ENCODE assay signal across 16 cellular contexts in the genomic region with DNA sequence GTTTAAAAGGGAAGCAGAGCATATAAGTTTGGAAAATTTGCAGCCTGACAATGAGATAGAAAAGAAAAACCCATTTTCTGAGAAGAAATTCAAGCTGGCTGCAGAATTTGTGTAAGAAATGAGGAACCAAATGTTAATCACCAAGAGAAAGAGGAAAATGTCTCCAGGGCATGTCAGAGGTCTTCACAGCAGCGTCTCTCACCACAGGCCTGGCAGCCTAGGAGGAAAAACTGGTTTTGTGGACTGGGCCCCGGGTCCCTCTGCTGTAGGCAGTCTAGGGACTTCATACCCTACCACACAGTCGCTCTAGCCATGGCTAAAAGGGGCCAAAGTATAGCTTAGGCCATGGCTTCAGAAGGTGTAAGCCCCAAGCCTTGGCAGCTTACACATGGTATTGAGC. TPM values are rescaled to one million over a fixed set of nuclear protein-coding genes. Genes with fewer than 3 reads are reported as not detected.
DNase-seq lines count a peak whose midpoint lies in the region; TF ChIP-seq lines count a peak whose summit lies in the region.
"Had no signal": no experiment of that assay in that cellular context is flagged by ENCODE, and none has a peak within 500 bp of the region (broad histone marks: within the 10 kb centered on the region; RNA-seq: fewer than 3 reads in every experiment).

No MANE protein-coding gene starts in this region.

- H3K9ac ChIP-seq in OCI-LY3 (ENCODE audit: low read length), result no peak overlapping the region; the same call in 1 of the 2 replicates

- H3K79me2 ChIP-seq in OCI-LY3 (ENCODE audit: low read length), result no peaks in the 10 kb centered on the region

- H3K4me2 ChIP-seq in OCI-LY3 (ENCODE audit: low read length), result peak overlapping the region; percentile 35
- H3K4me2 ChIP-seq: smooth muscle cell had no signal

- peak overlapping the region; percentile 49 for H3K27ac ChIP-seq in OCI-LY3 (ENCODE audit: low read length)
- H3K27ac ChIP-seq in suprapubic skin, result peak overlapping the region; percentile 58
- no peak overlapping the region for H3K27ac ChIP-seq in SJCRH30

- no peak for TF ChIP-seq CTCF in OCI-LY3 (IDR thresholded peaks at IDR 0.05; ENCODE audit: low read depth, low read length)
- TF ChIP-seq CTCF in suprapubic skin (IDR thresholded peaks at IDR 0.05), result no peak
- no peak for TF ChIP-seq CTCF in GM20000 (IDR thresholded peaks at IDR 0.05; ENCODE audit: extremely low read depth, missing control alignments)

- intact Hi-C loops in dendritic cell treated with granulocyte-macrophage colony-stimulating factor and Interleukin-4, amounts not matched to agents 40 ng/mL and 50 ng/mL, for 4 days (cut with micrococcal nuclease), result no loop called here

- H3K27ac Mint-ChIP-seq in dendritic cell treated with granulocyte-macrophage colony-stimulating factor and Interleukin-4, amounts not matched to agents 40 ng/mL and 50 ng/mL, for 4 days, result peak overlapping the region; percentile 86
- H3K27ac Mint-ChIP-seq: activated CD4-positive, alpha-beta T cell treated with anti-CD3 and anti-CD28 coated beads for 36 hours; activated naive CD8-positive, alpha-beta T cell treated with anti-CD3 and anti-CD28 coated beads, Interleukin-2, amount 10 ng/mL, durations not matched to agents 7 days and 5 days had no signal

- DNase-seq in HT-29 (ENCODE audit: low spot score) (peak; percentile 23), suprapubic skin (ENCODE audit: low spot score in 2 of 2) (no peak), SJCRH30 (no peak), GM20000 (ENCODE audit: low spot score) (no peak)
- DNase-seq in activated T-cell treated with anti-CD3 and anti-CD28 coated beads, Interleukin-2, amount 50 U/mL, for 48 hours, result no peak
- DNase-seq: activated CD4-positive, alpha-beta T cell treated with anti-CD3 and anti-CD28 coated beads for 36 hours; activated naive CD8-positive, alpha-beta T cell treated with anti-CD3 and anti-CD28 coated beads, Interleukin-2, amount 10 ng/mL, durations not matched to agents 7 days and 5 days; effector CD8-positive, alpha-beta T cell; left cardiac atrium; NCI-H146; NCI-H446 treated with DMSO at 0.1 percent for 48 hours; Peyer's patch; stimulated activated naive CD8-positive, alpha-beta T cell treated with anti-CD3 and anti-CD28 coated beads, Interleukin-15, Interleukin-2, amounts not matched to agents 100 U/mL and 50 U/mL, for 24 hours had no signal

- no peaks in the 10 kb centered on the region for H4K20me1 ChIP-seq in OCI-LY3 (ENCODE audit: insufficient read depth, low read length)

- no peak for TF ChIP-seq EP300 in suprapubic skin (IDR thresholded peaks at IDR 0.05)

- no peaks in the 10 kb centered on the region for H3K27me3 Mint-ChIP-seq in dendritic cell treated with granulocyte-macrophage colony-stimulating factor and Interleukin-4, amounts not matched to agents 40 ng/mL and 50 ng/mL, for 4 days
- H3K27me3 Mint-ChIP-seq: activated CD4-positive, alpha-beta T cell treated with anti-CD3 and anti-CD28 coated beads for 36 hours; activated naive CD8-positive, alpha-beta T cell treated with anti-CD3 and anti-CD28 coated beads, Interleukin-2, amount 10 ng/mL, durations not matched to agents 7 days and 5 days had no signal

- no peak for TF ChIP-seq POLR2A in suprapubic skin (IDR thresholded peaks at IDR 0.05)

- peaks cover 48% of the 10 kb centered on the region for H3K4me1 ChIP-seq in OCI-LY3 (ENCODE audit: low read length)
- peaks cover 61% of the 10 kb centered on the region for H3K4me1 ChIP-seq in suprapubic skin
- H3K4me1 ChIP-seq in SJCRH30, result peaks cover 3% of the 10 kb centered on the region; the same call in 1 of the 2 replicates

- no peak overlapping the region for H3K4me3 ChIP-seq in OCI-LY3 (ENCODE audit: low read length)
- H3K4me3 ChIP-seq in suprapubic skin, result no peak overlapping the region
- no peak overlapping the region for H3K4me3 ChIP-seq in SJCRH30
- H3K4me3 ChIP-seq: Peyer's patch, smooth muscle cell had no signal

- no peak overlapping the region for H2AFZ ChIP-seq in OCI-LY3 (ENCODE audit: low read depth, low read length)

- no peaks in the 10 kb centered on the region for H3K9me3 Mint-ChIP-seq in dendritic cell treated with granulocyte-macrophage colony-stimulating factor and Interleukin-4, amounts not matched to agents 40 ng/mL and 50 ng/mL, for 4 days
- H3K9me3 Mint-ChIP-seq: activated naive CD8-positive, alpha-beta T cell treated with anti-CD3 and anti-CD28 coated beads, Interleukin-2, amount 10 ng/mL, durations not matched to agents 7 days and 5 days had no signal

- no peaks in the 10 kb centered on the region for H3K36me3 Mint-ChIP-seq in dendritic cell treated with granulocyte-macrophage colony-stimulating factor and Interleukin-4, amounts not matched to agents 40 ng/mL and 50 ng/mL, for 4 days (ENCODE audit: low read depth)
- H3K36me3 Mint-ChIP-seq: activated naive CD8-positive, alpha-beta T cell treated with anti-CD3 and anti-CD28 coated beads, Interleukin-2, amount 10 ng/mL, durations not matched to agents 7 days and 5 days had no signal

- peaks cover 56% of the 10 kb centered on the region for H3K4me1 Mint-ChIP-seq in dendritic cell treated with granulocyte-macrophage colony-stimulating factor and Interleukin-4, amounts not matched to agents 40 ng/mL and 50 ng/mL, for 4 days (ENCODE audit: low read depth)

- WGBS in suprapubic skin, result 32% methylated on average over 3 of the region's 3 CpGs

- H3K27me3 ChIP-seq in OCI-LY3 (ENCODE audit: low read depth, low read length) (no peaks in the 10 kb centered on the region), suprapubic skin (no peaks in the 10 kb centered on the region), SJCRH30 (no peaks in the 10 kb centered on the region)
- H3K27me3 ChIP-seq: Peyer's patch had no signal

- no peaks in the 10 kb centered on the region for H3K36me3 ChIP-seq in OCI-LY3 (replicated peaks; ENCODE audit: low read depth, low read length)
- no peaks in the 10 kb centered on the region for H3K36me3 ChIP-seq in suprapubic skin
- H3K36me3 ChIP-seq in SJCRH30, result no peaks in the 10 kb centered on the region
- H3K36me3 ChIP-seq: Peyer's patch had no signal

- H3K9me3 ChIP-seq in OCI-LY3 (ENCODE audit: insufficient read depth, low read length), result no peaks in the 10 kb centered on the region
- no peaks in the 10 kb centered on the region for H3K9me3 ChIP-seq in suprapubic skin
- no peaks in the 10 kb centered on the region for H3K9me3 ChIP-seq in SJCRH30 (replicated peaks)
- H3K9me3 ChIP-seq: Peyer's patch had no signal

- no peak overlapping the region for H3K4me3 Mint-ChIP-seq in dendritic cell treated with granulocyte-macrophage colony-stimulating factor and Interleukin-4, amounts not matched to agents 40 ng/mL and 50 ng/mL, for 4 days
- H3K4me3 Mint-ChIP-seq: activated CD4-positive, alpha-beta T cell treated with anti-CD3 and anti-CD28 coated beads for 36 hours; activated naive CD8-positive, alpha-beta T cell treated with anti-CD3 and anti-CD28 coated beads, Interleukin-2, amount 10 ng/mL, durations not matched to agents 7 days and 5 days had no signal

RNA-seq across cellular contexts. Expression of a gene that starts 32.1 kb away (rescaled TPM):
- 156 and 167 TPM in 2 replicates for total RNA-seq in HT-29 (2014; rRNA removed; shearing (Covaris generic))
- 100 to 1,000 TPM; 128 to 268 (median 139) TPM for total RNA-seq in suprapubic skin
- total RNA-seq in SJCRH30 (2014; rRNA removed; shearing (Covaris generic)), result 140 and 141 TPM in 2 replicates
